14 cellular contexts compared by ENCODE assay signal in genomic region chr3:112763258-112763657, GRCh38.
DNase-seq lines count a peak whose midpoint lies in the region; ATAC-seq, FAIRE-seq and TF ChIP-seq lines count a peak whose summit lies in the region.
"Had no signal": no experiment of that assay in that cellular context is flagged by ENCODE, and none has a peak within 500 bp of the region (broad histone marks: within the 10 kb centered on the region; RNA-seq: fewer than 3 reads in every experiment).

No MANE protein-coding gene starts in this region.

- no peaks in the 10 kb centered on the region for H4K20me1 ChIP-seq in IMR-90 (ENCODE audit: insufficient read depth, low read length)

- no CpG with 5 or more reads among the region's 3 CpGs for WGBS in IMR-90 (ENCODE audit: extremely low coverage in 2 of 2, insufficient read length in 1 of 2), 2 experiments
- WGBS in small intestine, 3 donors: 40 to 64% (median 57%) methylated on average over 3 of the region's 3 CpGs

- H3K4me3 ChIP-seq in IMR-90 (ENCODE audit: insufficient read depth, low read depth, low read length): no peak overlapping the region
- H3K4me3 ChIP-seq in small intestine (ENCODE audit: low read depth in 1 of 2, low read length in 2 of 2): no peak overlapping the region
- H3K4me3 ChIP-seq: GM12878, GM23248 had no signal

- ATAC-seq in Right ventricle myocardium superior (ENCODE audit: poor library complexity) (peak; percentile 56), IMR-90 (ENCODE audit: low read depth) (no peak), HG02588 (IDR thresholded peaks at IDR 0.05; ENCODE audit: unreplicated experiment) (no peak)
- ATAC-seq: GM12878 had no signal

- H3K23ac ChIP-seq in IMR-90 (ENCODE audit: low read depth, low read length): no peak overlapping the region

- no peak overlapping the region for H2AFZ ChIP-seq in IMR-90 (replicated peaks; ENCODE audit: low read length, poor library complexity)

- H3K4me2 ChIP-seq in IMR-90 (ENCODE audit: low read depth, low read length): no peak overlapping the region

- H4K8ac ChIP-seq in IMR-90 (ENCODE audit: low read depth in 2 of 2, low read length in 2 of 2): no peak overlapping the region

- TF ChIP-seq RAD21 in IMR-90 (IDR thresholded peaks at IDR 0.05; ENCODE audit: low read length): no peak

- no peak overlapping the region for H2BK20ac ChIP-seq in IMR-90 (ENCODE audit: low read depth, low read length)

- no peak overlapping the region for H3K9ac ChIP-seq in IMR-90 (ENCODE audit: low read depth, low read length)
- H3K9ac ChIP-seq: GM23248 had no signal

- DNase-seq in Right ventricle myocardium superior (no peak), cardiac septum (ENCODE audit: low spot score) (no peak), IMR-90 (no peak), amniotic epithelial cell (ENCODE audit: low read depth) (peak; percentile 56), small intestine (peak; percentile 58), NAMALWA (ENCODE audit: low spot score) (no peak)
- DNase-seq: C1 segment of cervical spinal cord; CD4-positive, alpha-beta T cell; DMS79; GM23248; H7 had no signal

- BruUV-seq in IMR-90 (replicated peaks; lab: Mats Ljungman, UMichigan): no TSS peak

- CTCF ChIA-PET in IMR-90 (lab: Yijun Ruan, JAX): no interaction called here

- dilution Hi-C loops in IMR-90 (cut with HindIII; ENCODE audit: low sequenced_read_pairs, unreplicated experiment): no loop called here

- no peak for TF ChIP-seq CTCF in IMR-90 (conservative IDR thresholded peaks at IDR 0.05; ENCODE audit: low read depth, low read length)

- no peak overlapping the region for H4K5ac ChIP-seq in IMR-90 (ENCODE audit: low read depth, low read length)

- no peak overlapping the region for H2BK5ac ChIP-seq in IMR-90 (ENCODE audit: low read depth, low read length, poor library complexity, severe bottlenecking)

- H3K27me3 ChIP-seq in IMR-90 (ENCODE audit: control insufficient read depth, insufficient read depth, low read length) (no peaks in the 10 kb centered on the region), small intestine (ENCODE audit: control insufficient read depth in 2 of 2, insufficient read depth in 2 of 2, low read length in 2 of 2) (no peaks in the 10 kb centered on the region)

- no peak overlapping the region for H3K4ac ChIP-seq in IMR-90 (ENCODE audit: low read depth, low read length)

- H3K9me3 ChIP-seq in IMR-90 (ENCODE audit: control insufficient read depth, insufficient read depth, low read length): no peaks in the 10 kb centered on the region
- H3K9me3 ChIP-seq in small intestine (ENCODE audit: control insufficient read depth, low read depth): no peaks in the 10 kb centered on the region

- FAIRE-seq in small intestine (lab: Jason Lieb, UNC): no peak
- FAIRE-seq: GM12878, GM18507 had no signal

- no peak overlapping the region for H2BK15ac ChIP-seq in IMR-90 (ENCODE audit: low read depth, low read length)

- intact Hi-C loops in Right ventricle myocardium superior (cut with DNase I) (no loop called here), cardiac septum (cut with DNase I) (no loop called here), IMR-90 (cut with micrococcal nuclease) (no loop called here)

- no peak overlapping the region for H2AK9ac ChIP-seq in IMR-90 (replicated peaks; ENCODE audit: low read depth, low read length, poor library complexity)

- no peaks in the 10 kb centered on the region for H3K36me3 ChIP-seq in IMR-90 (ENCODE audit: control insufficient read depth, insufficient read depth, low read length)
- H3K36me3 ChIP-seq in small intestine (ENCODE audit: control insufficient read depth in 2 of 2, insufficient read depth in 2 of 2, low read length in 2 of 2): no peaks in the 10 kb centered on the region

- no peak overlapping the region for H3K18ac ChIP-seq in IMR-90 (ENCODE audit: low read depth, low read length)

- TF ChIP-seq POLR2A in IMR-90 (IDR thresholded peaks at IDR 0.05; ENCODE audit: low read depth, low read length): no peak

- POLR2A ChIA-PET in IMR-90 (lab: Charles Lee; ENCODE audit: unreplicated experiment): no interaction called here

- H2BK120ac ChIP-seq in IMR-90 (ENCODE audit: low read depth, low read length): no peak overlapping the region

- H2AK5ac ChIP-seq in IMR-90 (ENCODE audit: low read depth, low read length): no peak overlapping the region

- in situ Hi-C loops in IMR-90 (cut with MboI; ENCODE audit: low sequenced_read_pairs): no loop called here

- H3K79me1 ChIP-seq in IMR-90 (ENCODE audit: low read depth in 1 of 2, low read length in 2 of 2): no peaks in the 10 kb centered on the region

- no peak overlapping the region for H3K14ac ChIP-seq in IMR-90 (replicated peaks; ENCODE audit: low read depth, low read length)

- peaks cover 6% of the 10 kb centered on the region; the same call in 1 of the 2 replicates for H3K9me1 ChIP-seq in IMR-90 (ENCODE audit: insufficient read depth, low read length)

- no peak overlapping the region for H3K56ac ChIP-seq in IMR-90 (ENCODE audit: extremely low read depth, insufficient read depth, low read length)

- no peak overlapping the region for H3K27ac ChIP-seq in IMR-90 (ENCODE audit: insufficient read depth, low read length)
- H3K27ac ChIP-seq in small intestine (ENCODE audit: low read depth in 1 of 2, low read length in 1 of 2): no peak overlapping the region
- H3K27ac ChIP-seq: GM23248 had no signal

- H4K91ac ChIP-seq in IMR-90 (ENCODE audit: insufficient read depth, low read depth, low read length): no peak overlapping the region

- peaks cover 8% of the 10 kb centered on the region for H3K4me1 ChIP-seq in IMR-90 (ENCODE audit: control insufficient read depth, insufficient read depth, low read length)
- no peaks in the 10 kb centered on the region for H3K4me1 ChIP-seq in small intestine (ENCODE audit: control insufficient read depth in 2 of 2, insufficient read depth in 1 of 2, low read depth in 1 of 2, low read length in 1 of 2)

TF ChIP-seq in IMR-90, 13 proteins besides CTCF, POLR2A, EP300 and RAD21:
- TF ChIP-seq MXI1 (IDR thresholded peaks at IDR 0.05; ENCODE audit: borderline replicate concordance, low read depth, low read length) (no peak), SMC3 (IDR thresholded peaks at IDR 0.05; ENCODE audit: low read depth, low read length) (no peak), CEBPB (IDR thresholded peaks at IDR 0.05; ENCODE audit: low read depth, low read length) (peak; percentile 28)
TF ChIP-seq in IMR-90: peak in this region for 1.

Comparison
In these comparisons a context has a peak if more than half of its experiments do, and no peak if none do; other contexts are left out.
1. DNase-seq: peak in amniotic epithelial cell (single experiment) and small intestine (single experiment); none in Right ventricle myocardium superior (single experiment), cardiac septum (single experiment), IMR-90 (single experiment) and NAMALWA (single experiment).